ENCODE assay signal across 25 cellular contexts in the genomic region with DNA sequence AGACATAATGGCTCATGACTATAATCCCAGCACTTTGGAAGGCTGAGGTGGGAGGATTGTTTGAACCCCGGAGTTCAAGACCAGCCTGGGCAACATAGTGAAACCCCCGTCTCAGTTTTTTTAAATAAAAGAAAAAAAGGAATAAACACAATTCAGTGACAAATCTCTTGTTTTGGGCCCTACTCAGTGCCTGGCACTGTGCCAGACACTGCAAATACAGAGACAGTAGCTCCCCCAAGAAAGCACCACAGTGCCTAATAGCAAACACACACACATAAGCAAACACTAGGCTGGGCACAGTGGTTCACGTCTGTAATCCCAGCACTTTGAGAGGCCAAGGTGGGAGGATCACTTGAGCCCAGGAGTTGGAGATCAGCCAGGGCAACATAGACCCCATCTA. TPM values are rescaled to one million over a fixed set of nuclear protein-coding genes. Genes with fewer than 3 reads are reported as not detected.
A peak's percentile ranks its signal among the peaks of the same experiment; 100 is the strongest.
DNase-seq lines count a peak whose midpoint lies in the region; ATAC-seq, FAIRE-seq and TF ChIP-seq lines count a peak whose summit lies in the region.
"Had no signal": no experiment of that assay in that cellular context is flagged by ENCODE, and none has a peak within 500 bp of the region (broad histone marks: within the 10 kb centered on the region; RNA-seq: fewer than 3 reads in every experiment).

No MANE protein-coding gene starts in this region.

- H3K4me3 ChIP-seq in BLaER1 (no peak overlapping the region), OCI-LY3 (ENCODE audit: low read length) (no peak overlapping the region), K562 (no peak overlapping the region)
- H3K4me3 ChIP-seq: A549, SK-N-MC had no signal

- in situ Hi-C loops in K562 (cut with MboI): no loop called here

- H3K79me2 ChIP-seq in OCI-LY3 (ENCODE audit: low read length) (peaks cover 14% of the 10 kb centered on the region), K562 (ENCODE audit: control insufficient read depth, insufficient read depth, low read length) (no peaks in the 10 kb centered on the region)

- intact Hi-C loops in K562 (cut with micrococcal nuclease): no loop called here

- peak overlapping the region; percentile 84; the same call in 1 of the 2 replicates for H3K27ac ChIP-seq in BLaER1
- H3K27ac ChIP-seq in OCI-LY3 (ENCODE audit: low read length): peak overlapping the region; percentile 96
- no peak overlapping the region for H3K27ac ChIP-seq in K562 (ENCODE audit: extremely low read depth, low read depth, low read length)
- H3K27ac ChIP-seq: A549, SK-N-MC had no signal

- FAIRE-seq in GM12891 (lab: Jason Lieb, UNC): peak; percentile 69
- no peak for FAIRE-seq in K562 (lab: Jason Lieb, UNC)
- FAIRE-seq: A549, H1 had no signal

- peaks cover 5% of the 10 kb centered on the region; the same call in 1 of the 2 replicates for H3K9me3 ChIP-seq in BLaER1
- peaks cover 6% of the 10 kb centered on the region; the same call in 1 of the 2 replicates for H3K9me3 ChIP-seq in OCI-LY3 (ENCODE audit: insufficient read depth, low read length)
- no peaks in the 10 kb centered on the region for H3K9me3 ChIP-seq in K562 (replicated peaks; ENCODE audit: control insufficient read depth, insufficient read depth, low read depth, low read length)
- H3K9me3 ChIP-seq: A549 had no signal

- H3K27me3 ChIP-seq in BLaER1: no peaks in the 10 kb centered on the region
- no peaks in the 10 kb centered on the region for H3K27me3 ChIP-seq in OCI-LY3 (ENCODE audit: low read depth, low read length)
- H3K27me3 ChIP-seq in K562 (ENCODE audit: control insufficient read depth in 2 of 2, insufficient read depth in 2 of 2, low read length in 2 of 2): peaks cover 2 to 13% of the 10 kb centered on the region in 2 experiments; a peak in 3 of 5 replicates

- peaks cover 93% of the 10 kb centered on the region for H3K4me1 ChIP-seq in BLaER1
- peaks cover 96% of the 10 kb centered on the region for H3K4me1 ChIP-seq in OCI-LY3 (ENCODE audit: low read length)
- peaks cover 4 to 5% of the 10 kb centered on the region in 2 experiments; a peak in 2 of 5 replicates for H3K4me1 ChIP-seq in K562 (replicated peaks in 1 of 2; ENCODE audit: control insufficient read depth in 2 of 2, insufficient read depth in 2 of 2, low read length in 2 of 2)
- H3K4me1 ChIP-seq: A549 had no signal

- TF ChIP-seq POLR2A in GM12891 (IDR thresholded peaks at IDR 0.05; ENCODE audit: low read depth, low read length) (no peak), K562 (conservative IDR thresholded peaks at IDR 0.05) (no peak)

- H3K4me2 ChIP-seq in BLaER1 (peak overlapping the region; percentile 94), OCI-LY3 (ENCODE audit: low read length) (0 out of 2 replicates have a peak overlapping the region, but pooled peaks have one; percentile 72), K562 (ENCODE audit: insufficient read depth, low read length) (no peak overlapping the region)
- H3K4me2 ChIP-seq: A549 had no signal

- BruUV-seq in K562 (replicated peaks; lab: Mats Ljungman, UMichigan): no TSS peak

- DNase-seq in GM12891 (ENCODE audit: insufficient read length, low spot score): no peak
- DNase-seq in K562 (ENCODE audit: extremely low read depth in 1 of 4, low spot score in 3 of 4): no peak
- no peak for DNase-seq in midbrain (lab: John Stamatoyannopoulos, UW)
- no peak for DNase-seq in activated effector memory CD4-positive, alpha-beta T cell treated with anti-CD3 and anti-CD28 coated beads, Interleukin-2, amount 50 U/mL, for 16 hours
- DNase-seq: AML-193; CD8-positive, alpha-beta memory T cell; DMS79 treated with DMSO at 0.1 percent for 48 hours; HCEC 1CT; IMR-90; Kasumi-1; NCI-H1105; NCI-H146; NCI-H1930; NCI-H2107; NCI-H524 treated with DMSO at 0.1 percent for 48 hours; NCI-H774; SIG-M5; SW 1271 had no signal

- H4K20me1 ChIP-seq in BLaER1 (peaks cover 28% of the 10 kb centered on the region), OCI-LY3 (ENCODE audit: insufficient read depth, low read length) (no peaks in the 10 kb centered on the region), K562 (replicated peaks; ENCODE audit: control insufficient read depth, insufficient read depth, low read length) (no peaks in the 10 kb centered on the region)

- no peak for TF ChIP-seq EP300 in K562 (IDR thresholded peaks at IDR 0.05; ENCODE audit: low read length)

- CTCF ChIA-PET in K562 (lab: Yijun Ruan, JAX; ENCODE audit: low intra/inter-chr PET ratio): no interaction called here

- H3K9ac ChIP-seq in BLaER1 (no peak overlapping the region), OCI-LY3 (ENCODE audit: low read length) (peak overlapping the region; percentile 87), K562 (ENCODE audit: insufficient read depth in 1 of 2, low read depth in 2 of 2, low read length in 2 of 2) (no peak overlapping the region)

- no peak for TF ChIP-seq CTCF in OCI-LY3 (IDR thresholded peaks at IDR 0.05; ENCODE audit: low read depth, low read length)
- TF ChIP-seq CTCF in K562 (IDR thresholded peaks at IDR 0.05 in 2 of 3, conservative IDR thresholded peaks at IDR 0.05 in 1 of 3; ENCODE audit: insufficient read depth in 2 of 3, low read depth in 1 of 3, low read length in 3 of 3): no peak

- POLR2A ChIA-PET in K562 (lab: Yijun Ruan, JAX): interaction anchor here (0.7 to 1.3 kb wide), 4 partner anchors 10 to 484 kb away, joined by 3 to 5 read pairs (median 3); no protein-coding TSS in a partner anchor

- no peaks in the 10 kb centered on the region for H3K36me3 ChIP-seq in BLaER1
- H3K36me3 ChIP-seq in OCI-LY3 (replicated peaks; ENCODE audit: low read depth, low read length): peaks cover 6% of the 10 kb centered on the region
- H3K36me3 ChIP-seq in K562 (ENCODE audit: control insufficient read depth, insufficient read depth, low read length): no peaks in the 10 kb centered on the region

- no peaks in the 10 kb centered on the region for H3K9me1 ChIP-seq in K562 (ENCODE audit: control insufficient read depth, insufficient read depth, low read length)

- 0 out of 4 replicates have a peak, but pooled peaks of 1 of the 2 experiments have one; percentile 9 for TF ChIP-seq RAD21 in K562 (CRISPR knock-in tag; conservative IDR thresholded peaks at IDR 0.05 in 1 of 2, IDR thresholded peaks at IDR 0.05 in 1 of 2)

- 19% methylated on average over 3 of the region's 3 CpGs for WGBS in K562 (ENCODE audit: insufficient coverage, low coverage, missing lambda C conversion rate)

- ATAC-seq in K562 (no peak), GM19035 (IDR thresholded peaks at IDR 0.05; ENCODE audit: unreplicated experiment) (no peak), GM21786 (IDR thresholded peaks at IDR 0.05; ENCODE audit: unreplicated experiment) (no peak)
- ATAC-seq: A549 had no signal

- H2AFZ ChIP-seq in OCI-LY3 (ENCODE audit: low read depth, low read length): no peak overlapping the region
- H2AFZ ChIP-seq in K562 (ENCODE audit: low read depth, low read length): no peak overlapping the region

TF ChIP-seq in GM12891, 5 proteins besides CTCF, POLR2A, EP300 and RAD21:
- no peak for TF ChIP-seq SPI1 (IDR thresholded peaks at IDR 0.05; ENCODE audit: low read depth, low read length)
- TF ChIP-seq TAF1 (IDR thresholded peaks at IDR 0.05; ENCODE audit: low read depth, low read length): no peak
- no peak for TF ChIP-seq POLR2AphosphoS5 (IDR thresholded peaks at IDR 0.05; ENCODE audit: low read depth, low read length)
- TF ChIP-seq PAX5 (IDR thresholded peaks at IDR 0.05; ENCODE audit: insufficient read depth, low read length, severe bottlenecking): no peak
- TF ChIP-seq POU2F2 (IDR thresholded peaks at IDR 0.05; ENCODE audit: low read depth, low read length): no peak

TF ChIP-seq in K562, 482 proteins besides CTCF, POLR2A, EP300 and RAD21:
- TF ChIP-seq ZNF699 (CRISPR knock-in tag; IDR thresholded peaks at IDR 0.05; ENCODE audit: insufficient replicate concordance) (no peak), NFIX (CRISPR knock-in tag; IDR thresholded peaks at IDR 0.05; ENCODE audit: low read depth) (peak; percentile 91), PML (IDR thresholded peaks at IDR 0.05; ENCODE audit: low read length) (no peak), TAF1 (IDR thresholded peaks at IDR 0.05; ENCODE audit: control insufficient read depth, extremely low read depth, insufficient read depth, low read length, severe bottlenecking) (no peak), NFIC (IDR thresholded peaks at IDR 0.05) (peak; percentile 98)

RNA-seq across cellular contexts. Expression of a gene that starts 49.7 kb away (rescaled TPM):
- 156 TPM for polyA plus RNA-seq in GM12891 (2012; ENCODE audit: low read depth, missing spikeins)
- total RNA-seq in K562 (2011; cell fraction: chromatin; rRNA removed; ENCODE audit: low replicate concordance): 153 and 249 TPM in 2 replicates
- total RNA-seq in K562 (2011; cell fraction: nucleolus; rRNA removed): 152 and 167 TPM in 2 replicates
- 169 and 188 TPM in 2 replicates for total RNA-seq in K562 (2011; cell fraction: nucleoplasm; rRNA removed)
- total RNA-seq in K562 (2014; rRNA removed) (142 and 188 TPM in 2 replicates), K562 (2014; rRNA removed; fragmentation: Illumina TruSeq; extraction: Trizol) (60.4 and 81.2 TPM in 2 replicates), K562 (2015; rRNA removed; fragmentation: Illumina TruSeq; extraction: Trizol) (124 and 128 TPM in 2 replicates), K562 (2021) (120 TPM in 2 replicates)
- polyA plus RNA-seq in K562 (2011; rRNA removed) (140 and 170 TPM in 2 replicates), K562 (2014; fragmentation: Illumina TruSeq; extraction: Trizol) (108 and 122 TPM in 2 replicates), K562 (2014; fragmentation: Nextera tagmentation; extraction: Ambion mirVana) (10 to 100 TPM; 38.9 to 59.0 TPM), K562 (2014; rRNA removed) (144 and 164 TPM in 2 replicates)
- polyA plus RNA-seq in K562 (2011; cell fraction: cytosol; rRNA removed): 244 and 362 TPM in 2 replicates
- polyA plus RNA-seq in K562 (2011; cell fraction: nucleus; rRNA removed): 198 and 228 TPM in 2 replicates
- polyA plus RNA-seq in K562 (2012): 125 and 212 TPM in 2 replicates
- polyA minus RNA-seq in K562 (2011; rRNA and poly(A)+ RNA removed): 88.7 and 103 TPM in 2 replicates
- 76.4 and 82.6 TPM in 2 replicates for polyA minus RNA-seq in K562 (2011; cell fraction: cytosol; rRNA and poly(A)+ RNA removed)
- 75.5 and 95.9 TPM in 2 replicates for polyA minus RNA-seq in K562 (2011; cell fraction: nucleus; rRNA and poly(A)+ RNA removed)
